5 cellular contexts compared by ENCODE assay signal in the genomic region with DNA sequence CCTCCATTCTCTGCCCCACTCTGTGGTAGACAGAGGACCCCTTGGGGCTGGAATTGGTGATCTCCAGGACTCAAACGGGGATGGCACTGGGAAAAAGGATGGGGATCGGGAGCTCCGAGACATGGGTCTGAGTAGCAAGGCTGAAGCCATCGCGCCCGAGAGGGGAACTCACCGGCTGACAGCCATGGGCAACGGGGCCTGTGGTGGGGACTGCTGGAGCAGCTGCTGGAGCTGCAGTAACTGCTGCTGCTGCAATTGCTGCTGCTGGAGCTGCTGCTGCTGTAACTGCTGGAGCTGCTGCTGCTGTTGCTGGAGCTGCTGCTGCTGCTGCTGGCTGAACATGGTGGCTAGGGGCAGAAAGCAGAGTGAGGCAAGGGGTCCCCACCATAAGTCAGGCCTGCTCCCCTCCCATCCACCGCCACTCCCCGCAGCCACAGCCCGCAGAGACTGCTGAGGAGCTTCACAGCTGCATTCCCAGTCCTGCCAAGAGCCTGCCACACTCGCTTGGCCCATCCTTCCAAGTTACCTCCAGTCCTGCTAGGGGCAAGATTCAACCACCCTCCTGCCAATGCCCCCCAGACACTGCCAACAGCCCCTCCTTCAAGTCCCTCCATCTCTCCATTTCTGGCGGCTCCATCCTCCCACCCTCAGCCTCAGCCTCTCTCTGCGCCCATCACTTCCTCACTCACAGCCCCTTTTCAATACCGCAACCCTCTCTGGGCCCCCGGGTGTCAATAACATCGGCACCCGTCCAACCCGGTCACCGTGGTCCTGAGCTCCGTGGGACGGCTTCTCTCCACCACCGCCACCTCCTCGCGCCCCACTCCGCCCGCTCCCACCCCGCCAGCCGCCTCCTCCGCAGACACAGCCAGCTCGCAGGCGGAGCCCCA. TPM values are rescaled to one million over a fixed set of nuclear protein-coding genes. Genes with fewer than 3 reads are reported as not detected.
A peak's percentile ranks its signal among the peaks of the same experiment; 100 is the strongest.
DNase-seq lines count a peak whose midpoint lies in the region; ATAC-seq and TF ChIP-seq lines count a peak whose summit lies in the region.

No MANE protein-coding gene starts in this region.

- H3K4me2 ChIP-seq in GM23338: peak overlapping the region; percentile 91

- H3K9me3 ChIP-seq in right cardiac atrium (ENCODE audit: control insufficient read depth, low read length) (no peaks in the 10 kb centered on the region), tibial nerve (no peaks in the 10 kb centered on the region)

- 19% methylated on average over 32 of the region's 32 CpGs for WGBS in right cardiac atrium
- 18 to 20% methylated on average over 31 of the region's 32 CpGs for WGBS in tibial nerve, 2 donors

- intact Hi-C loops in right cardiac atrium (cut with DNase I): no loop called here

- no peaks in the 10 kb centered on the region for H3K4me1 ChIP-seq in GM23338 (ENCODE audit: insufficient read depth)
- H3K4me1 ChIP-seq in right cardiac atrium (ENCODE audit: control insufficient read depth, insufficient read depth, low read length): peaks cover 2% of the 10 kb centered on the region
- H3K4me1 ChIP-seq in tibial nerve: peaks cover 0 to 33% (median 13%) of the 10 kb centered on the region in 4 donors

- H3K27me3 ChIP-seq in GM23338 (ENCODE audit: insufficient read depth) (peaks cover 6% of the 10 kb centered on the region; the same call in 1 of the 2 replicates), right cardiac atrium (ENCODE audit: control insufficient read depth, insufficient read depth) (no peaks in the 10 kb centered on the region), tibial nerve (no peaks in the 10 kb centered on the region)

- H3K27ac Mint-ChIP-seq in GM23338: no peak overlapping the region

- peak; percentile 19 for DNase-seq in GM23338 (ENCODE audit: low spot score)
- DNase-seq in RKO (ENCODE audit: low spot score): peak; percentile 41
- peak; percentile 44 to 67 (median 49) for DNase-seq in right cardiac atrium
- no peak for DNase-seq in tibial nerve (ENCODE audit: low spot score in 2 of 2)

- H3K27ac ChIP-seq in GM23338 (ENCODE audit: low read depth) (no peak overlapping the region), right cardiac atrium (ENCODE audit: low read length) (peak overlapping the region; percentile 93), tibial nerve (peak overlapping the region; percentile 78 to 97 (median 88))

- H3K4me1 Mint-ChIP-seq in GM23338: peaks cover 6% of the 10 kb centered on the region

- ATAC-seq in GM23338 (peak; percentile 4), right cardiac atrium (peak in 1 of 2 donors; percentile 37), HG02763 (IDR thresholded peaks at IDR 0.05; ENCODE audit: unreplicated experiment) (no peak)

- peak overlapping the region; percentile 86 for H2AFZ ChIP-seq in GM23338

- H3K36me3 Mint-ChIP-seq in GM23338 (ENCODE audit: low read depth): peaks cover 32% of the 10 kb centered on the region

- no peaks in the 10 kb centered on the region for H3K79me2 ChIP-seq in GM23338 (replicated peaks; ENCODE audit: insufficient read depth)

- no peaks in the 10 kb centered on the region for H3K9me2 ChIP-seq in GM23338 (ENCODE audit: insufficient read depth)

- no peaks in the 10 kb centered on the region for H3K9me3 Mint-ChIP-seq in GM23338

- TF ChIP-seq CTCF in GM23338 (conservative IDR thresholded peaks at IDR 0.05; ENCODE audit: low read depth in 2 of 2): no peak
- TF ChIP-seq CTCF in tibial nerve (IDR thresholded peaks at IDR 0.05): no peak

- peaks cover 3% of the 10 kb centered on the region; the same call in 1 of the 2 replicates for H4K20me1 ChIP-seq in GM23338 (replicated peaks; ENCODE audit: insufficient read depth)

- peaks cover 21% of the 10 kb centered on the region for H3K27me3 Mint-ChIP-seq in GM23338 (ENCODE audit: insufficient read depth, low read depth, poor library complexity)

- no peaks in the 10 kb centered on the region for H3F3A ChIP-seq in GM23338 (replicated peaks; ENCODE audit: low read depth)

- TF ChIP-seq POLR2A in tibial nerve (IDR thresholded peaks at IDR 0.05): no peak

- H3K4me3 Mint-ChIP-seq in GM23338: peak overlapping the region; percentile 98

- H3K4me3 ChIP-seq in GM23338: peak overlapping the region; percentile 90
- H3K4me3 ChIP-seq in right cardiac atrium (ENCODE audit: low read length): peak overlapping the region; percentile 98
- peak overlapping the region; percentile 64 to 92 (median 87) for H3K4me3 ChIP-seq in tibial nerve

- TF ChIP-seq EP300 in tibial nerve (IDR thresholded peaks at IDR 0.05): no peak

- H3K36me3 ChIP-seq in GM23338 (ENCODE audit: insufficient read depth) (0 out of 2 replicates have a peak, but pooled peaks cover 6% of the 10 kb centered on the region), tibial nerve (peaks cover 0 to 43% (median 7%) of the 10 kb centered on the region in 3 donors)

TF ChIP-seq in GM23338, 12 proteins besides CTCF, POLR2A, EP300 and RAD21 (continues in another document):
- TF ChIP-seq ZNF462 (CRISPR knock-in tag; IDR thresholded peaks at IDR 0.05): no peak
- no peak for TF ChIP-seq ZNF114 (CRISPR knock-in tag; IDR thresholded peaks at IDR 0.05)

RNA-seq across cellular contexts. Expression of gene CIZ1, which starts 0.6 kb away (rescaled TPM):
- total RNA-seq in GM23338 (2014; rRNA removed; shearing (Covaris generic)): 48.2 and 61.4 TPM in 2 replicates
- 49.6 and 49.7 TPM in 2 replicates for polyA plus RNA-seq in GM23338 (2016; fragmentation: Nextera tagmentation; extraction: Ambion mirVana)
- 10 to 100 TPM; 75.9 to 81.5 (median 81.0) TPM for total RNA-seq in right cardiac atrium
- 39.0 TPM for polyA plus RNA-seq in right cardiac atrium
- 10 to 100 TPM; 59.4 to 99.3 (median 71.4) TPM for total RNA-seq in tibial nerve

RNA-seq across cellular contexts. Expression of gene DNM1, which starts 12.4 kb away (rescaled TPM):
- total RNA-seq in GM23338 (2014; rRNA removed; shearing (Covaris generic)): 42.0 and 43.2 TPM in 2 replicates
- 24.0 and 36.0 TPM in 2 replicates for polyA plus RNA-seq in GM23338 (2016; fragmentation: Nextera tagmentation; extraction: Ambion mirVana)
- total RNA-seq in right cardiac atrium: 1 to 10 TPM; 4.4 to 7.4 (median 5.8) TPM
- 6.0 TPM for polyA plus RNA-seq in right cardiac atrium
- total RNA-seq in tibial nerve: 10 to 100 TPM; 19.9 to 50.4 (median 41.4) TPM

RNA-seq across cellular contexts. Expression of gene BBLN, which starts 30.7 kb away (rescaled TPM):
- total RNA-seq in GM23338 (2014; rRNA removed; shearing (Covaris generic)): 246 and 276 TPM in 2 replicates
- polyA plus RNA-seq in GM23338 (2016; fragmentation: Nextera tagmentation; extraction: Ambion mirVana) (171 and 177 TPM in 2 replicates), right cardiac atrium (138 TPM)
- total RNA-seq in right cardiac atrium (10 to 100 TPM; 41.6 to 58.0 (median 49.1) TPM), tibial nerve (100 to 1,000 TPM; 202 to 310 (median 243) TPM)

RNA-seq across cellular contexts. Expression of gene LCN2, which starts 41.5 kb away (rescaled TPM):
- 0.27 TPM in 1 of 2 replicates, not detected in the other for total RNA-seq in GM23338 (2014; rRNA removed; shearing (Covaris generic))
- polyA plus RNA-seq in GM23338 (2016; fragmentation: Nextera tagmentation; extraction: Ambion mirVana) (2.0 and 2.7 TPM in 2 replicates), right cardiac atrium (0.16 TPM)
- total RNA-seq in right cardiac atrium (not detected), tibial nerve (not detected)

Comparison
In these comparisons a context has a peak if more than half of its experiments do, and no peak if none do; other contexts are left out.
1. DNase-seq: peak in GM23338 (single experiment), RKO (single experiment) and right cardiac atrium (3 of 3); none in tibial nerve (0 of 2).
2. Peak in every context shown above with its lines, with median percentiles within 50 percentile points of each other: H3K4me3 ChIP-seq.